Comparison of ENCODE assay signal across 8 cellular contexts in genomic region chr16:31214705-31215286, GRCh38. TPM values are rescaled to one million over a fixed set of nuclear protein-coding genes. Genes with fewer than 3 reads are reported as not detected.
A peak's percentile ranks its signal among the peaks of the same experiment; 100 is the strongest.
DNase-seq lines count a peak whose midpoint lies in the region; ATAC-seq and TF ChIP-seq lines count a peak whose summit lies in the region.

No MANE protein-coding gene starts in this region.

- no peak for TF ChIP-seq CTCF in WTC11 (IDR thresholded peaks at IDR 0.05)
- no peak for TF ChIP-seq CTCF in psoas muscle (IDR thresholded peaks at IDR 0.05)

- H3K36me3 ChIP-seq in psoas muscle (ENCODE audit: insufficient read depth in 1 of 2, low read depth in 1 of 2): peaks cover 0 to 20% of the 10 kb centered on the region in 2 donors

- no peaks in the 10 kb centered on the region for H3K9me3 Mint-ChIP-seq in WTC11

- no peaks in the 10 kb centered on the region for H3K9me3 ChIP-seq in psoas muscle

- peak overlapping the region; percentile 77 for H3K4me3 Mint-ChIP-seq in WTC11

- H3K4me1 Mint-ChIP-seq in WTC11: peaks cover 30% of the 10 kb centered on the region

- CTCF ChIA-PET in WTC11 (lab: Charles Lee) (interaction anchor here (0.6 to 4.9 kb wide), 15 partner anchors 13 to 262 kb away, joined by 3 to 41 read pairs (median 4); partner anchors contain the start of genes HSD3B7, KAT8, PYCARD and ZNF843), HEK293T (lab: Yijun Ruan, JAX) (interaction anchor here (1.1 kb wide), 1 partner anchor 246 kb away, joined by 4 read pairs; no protein-coding TSS in a partner anchor)

- H3K4me1 ChIP-seq in psoas muscle: peaks cover 49% of the 10 kb centered on the region

- no peaks in the 10 kb centered on the region for H3K27me3 ChIP-seq in psoas muscle (ENCODE audit: insufficient read depth in 3 of 3, low read length in 2 of 3)

- POLR2A ChIA-PET in WTC11 (lab: Charles Lee) (interaction anchor here (0.6 to 2.0 kb wide), 7 partner anchors 13 to 97 kb away, joined by 3 to 11 read pairs (median 6); partner anchors contain the start of genes FUS, KAT8 and PYCARD), HEK293T (lab: Yijun Ruan, JAX) (no interaction called here)

- H3K27ac ChIP-seq in psoas muscle: peak overlapping the region; percentile 99

- H3K27ac Mint-ChIP-seq in WTC11: no peak overlapping the region

- peak overlapping the region; percentile 89 for H3K4me3 ChIP-seq in psoas muscle

- no peaks in the 10 kb centered on the region for H3K36me3 Mint-ChIP-seq in WTC11

- ATAC-seq in WTC11 (peak; percentile 32), Right ventricle myocardium superior (ENCODE audit: poor library complexity) (peak; percentile 54), psoas muscle (peak; percentile 21 to 52 (median 41)), HG03139 (IDR thresholded peaks at IDR 0.05; ENCODE audit: unreplicated experiment) (no peak), HG02973 (IDR thresholded peaks at IDR 0.05; ENCODE audit: unreplicated experiment) (no peak)

- H3K27me3 Mint-ChIP-seq in WTC11 (ENCODE audit: low read depth): peaks cover 57% of the 10 kb centered on the region

- WGBS in psoas muscle, 3 donors: 2 to 4% (median 4%) methylated on average over 49 to 58 of the region's 58 CpGs

- intact Hi-C loops in Right ventricle myocardium superior (cut with DNase I): no loop called here
- intact Hi-C loops in psoas muscle (cut with DNase I): loop anchor here (5.0 to 10.0 kb wide), 4 partner anchors 32 to 240 kb away; partner anchors contain the start of genes ARMC5 (in 1 of the 2), FUS (in 1 of the 2) and ZNF843 (in 1 of the 2)

- peak; percentile 30 for DNase-seq in ELF-1 (ENCODE audit: low read depth, low spot score)
- peak; percentile 53 for DNase-seq in WTC11 (ENCODE audit: low spot score)
- peak; percentile 46 for DNase-seq in Right ventricle myocardium superior
- peak; percentile 40 to 65 for DNase-seq in psoas muscle
- no peak for DNase-seq in foreskin melanocyte
- no peak for DNase-seq in HEK293T (ENCODE audit: extremely low spot score)

TF ChIP-seq in WTC11, 78 proteins besides CTCF, POLR2A, EP300 and RAD21 (continues in another document):
- TF ChIP-seq FOXP1 (CRISPR knock-in tag; IDR thresholded peaks at IDR 0.05; ENCODE audit: borderline replicate concordance) (peak; percentile 92), ZNF416 (CRISPR knock-in tag; IDR thresholded peaks at IDR 0.05) (0 out of 2 replicates have a peak, but pooled peaks have one; percentile 10), FOXK1 (CRISPR knock-in tag; IDR thresholded peaks at IDR 0.05) (peak; percentile 61), E2F5 (CRISPR knock-in tag; IDR thresholded peaks at IDR 0.05) (peak; percentile 36; the same call in 1 of the 2 replicates), RELA (CRISPR knock-in tag; IDR thresholded peaks at IDR 0.05; ENCODE audit: borderline replicate concordance) (peak; percentile 83), ZNF423 (CRISPR knock-in tag; IDR thresholded peaks at IDR 0.05) (no peak), E2F4 (CRISPR knock-in tag; IDR thresholded peaks at IDR 0.05; ENCODE audit: borderline replicate concordance, low read depth) (peak; percentile 86; the same call in 1 of the 2 replicates), USF2 (CRISPR knock-in tag; IDR thresholded peaks at IDR 0.05) (no peak), ZBTB21 (CRISPR knock-in tag; IDR thresholded peaks at IDR 0.05; ENCODE audit: borderline replicate concordance) (peak; percentile 64; the same call in 1 of the 2 replicates), NR1H2 (CRISPR knock-in tag; IDR thresholded peaks at IDR 0.05) (no peak), ZNF263 (CRISPR knock-in tag; IDR thresholded peaks at IDR 0.05; ENCODE audit: low read depth) (peak; percentile 17; the same call in 1 of the 2 replicates)

TF ChIP-seq in HEK293T, 16 proteins besides CTCF, POLR2A, EP300 and RAD21:
- no peak for TF ChIP-seq CTBP1 (IDR thresholded peaks at IDR 0.05; ENCODE audit: borderline replicate concordance)
- no peak for TF ChIP-seq ZNF384 (IDR thresholded peaks at IDR 0.05)
- TF ChIP-seq FOXK2 (IDR thresholded peaks at IDR 0.05): no peak
- no peak for TF ChIP-seq LEF1 (IDR thresholded peaks at IDR 0.05; ENCODE audit: borderline replicate concordance)
- no peak for TF ChIP-seq L3MBTL2 (conservative IDR thresholded peaks at IDR 0.05)

RNA-seq across cellular contexts. Expression of gene TRIM72, which starts 0.9 kb away (rescaled TPM):
- total RNA-seq in WTC11 (2021) (1.8 to 2.5 TPM (median 2.4 TPM) in 3 replicates), Right ventricle myocardium superior (0.70 TPM), psoas muscle (100 to 1,000 TPM; 155 to 236 (median 229) TPM)
- polyA plus RNA-seq in psoas muscle: 100 to 1,000 TPM in 1 of 3 donors, 10 to 100 TPM in 2; 62.9 to 132 (median 64.8) TPM

RNA-seq across cellular contexts. Expression of gene PYDC1, which starts 2.1 kb away (rescaled TPM):
- total RNA-seq in WTC11 (2021): 1.9 to 9.5 TPM (median 6.1 TPM) in 3 replicates
- not detected for total RNA-seq in Right ventricle myocardium superior
- total RNA-seq in psoas muscle: not detected
- polyA plus RNA-seq in psoas muscle: not detected

RNA-seq across cellular contexts. Expression of gene PYCARD, which starts 12.2 kb away (rescaled TPM):
- total RNA-seq in WTC11 (2021) (35.2 to 45.5 TPM (median 42.4 TPM) in 3 replicates), Right ventricle myocardium superior (8.2 TPM), psoas muscle (1 to 10 TPM; 2.6 to 3.2 (median 3.0) TPM)
- polyA plus RNA-seq in psoas muscle: 1 to 10 TPM; 2.1 to 4.9 (median 3.4) TPM

RNA-seq across cellular contexts. Expression of gene FUS, which starts 34.9 kb away (rescaled TPM):
- total RNA-seq in WTC11 (2021) (631 to 770 TPM (median 679 TPM) in 3 replicates), Right ventricle myocardium superior (79.3 TPM), psoas muscle (100 to 1,000 TPM; 133 to 246 (median 160) TPM)
- 100 to 1,000 TPM; 117 to 185 (median 159) TPM for polyA plus RNA-seq in psoas muscle

RNA-seq across cellular contexts. Expression of gene ITGAM, which starts 45.0 kb away (rescaled TPM):
- 0.82 to 1.1 TPM (median 0.94 TPM) in 3 replicates for total RNA-seq in WTC11 (2021)
- total RNA-seq in Right ventricle myocardium superior: 8.6 TPM
- 1 to 10 TPM; 3.2 to 5.9 (median 3.9) TPM for total RNA-seq in psoas muscle
- polyA plus RNA-seq in psoas muscle: 1 to 10 TPM in 2 of 3 donors, under 1 TPM in 1; 0.52 to 2.5 (median 1.4) TPM

Comparison
In these comparisons a context has a peak if more than half of its experiments do, and no peak if none do; other contexts are left out.
1. DNase-seq: peak in ELF-1 (single experiment), WTC11 (single experiment), Right ventricle myocardium superior (single experiment) and psoas muscle (2 of 2); none in foreskin melanocyte (single experiment) and HEK293T (single experiment).
2. ATAC-seq: peak in WTC11 (single experiment), Right ventricle myocardium superior (single experiment) and psoas muscle (4 of 4); none in HG03139 (single experiment) and HG02973 (single experiment).
3. RNA of gene TRIM72, which starts 0.9 kb away (total RNA-seq): 155 to 236 TPM in psoas muscle; 1.8 to 2.5 TPM in WTC11 and 0.70 TPM in Right ventricle myocardium superior (single experiment); every median in the first group is over 10 times any median in the second.